In the genomic region with DNA sequence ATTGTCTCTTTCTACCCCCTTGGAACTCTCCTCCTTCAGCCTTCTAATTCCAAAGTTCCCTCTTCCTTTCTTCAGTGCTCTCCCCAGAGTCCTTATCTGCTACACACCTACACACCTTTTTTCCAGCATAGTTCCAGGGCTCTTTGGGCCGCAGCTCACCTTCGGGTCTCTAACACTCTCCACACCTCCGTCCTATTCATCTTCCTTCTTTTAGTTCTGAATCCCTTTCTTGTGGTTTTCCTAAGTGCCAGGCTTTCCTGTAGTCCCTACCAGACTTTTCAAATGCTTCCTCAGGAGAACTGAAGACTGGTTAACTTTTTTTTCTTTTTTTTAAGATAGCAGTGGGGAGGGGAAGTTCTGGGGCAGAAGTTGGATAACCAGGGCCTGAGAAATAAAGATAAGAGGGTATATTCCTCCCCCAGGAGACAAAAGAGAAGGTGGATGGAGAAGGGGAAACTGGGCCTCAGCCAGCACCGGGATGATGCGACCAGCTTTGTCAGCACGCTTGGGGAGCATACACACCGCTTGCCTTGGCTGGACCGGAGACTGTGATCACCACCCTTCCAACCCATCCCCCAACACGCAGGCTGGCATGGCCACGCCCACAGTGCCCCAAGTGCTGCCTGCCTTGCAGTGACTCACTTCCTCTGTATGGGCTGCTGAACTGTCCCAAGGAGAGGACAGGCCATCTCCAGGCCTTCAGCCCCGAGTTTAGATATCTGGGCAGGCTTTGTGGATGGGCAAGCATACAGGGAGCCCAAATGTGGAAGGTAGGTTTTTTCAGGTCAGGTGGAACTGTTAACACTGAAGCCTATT, we compare ENCODE assay signal across 1 cellular context.
TF ChIP-seq lines count a peak whose summit lies in the region.

No MANE protein-coding gene starts in this region.

TF ChIP-seq in H1, 55 proteins besides CTCF, POLR2A, EP300 and RAD21:
- TF ChIP-seq SP1 (IDR thresholded peaks at IDR 0.05; ENCODE audit: low read depth, low read length), result peak; percentile 62; the same call in 1 of the 2 replicates
- TF ChIP-seq HDAC2 (IDR thresholded peaks at IDR 0.05; ENCODE audit: borderline replicate concordance in 1 of 2, low read depth in 2 of 2, low read length in 2 of 2), result 0 out of 4 replicates have a peak, but pooled peaks of 1 of the 2 experiments have one; percentile 43
- TF ChIP-seq, protein P1, sequence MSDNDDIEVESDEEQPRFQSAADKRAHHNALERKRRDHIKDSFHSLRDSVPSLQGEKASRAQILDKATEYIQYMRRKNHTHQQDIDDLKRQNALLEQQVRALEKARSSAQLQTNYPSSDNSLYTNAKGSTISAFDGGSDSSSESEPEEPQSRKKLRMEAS (IDR thresholded peaks at IDR 0.05), result 0 out of 2 replicates have a peak, but pooled peaks have one; percentile 23
- 0 out of 2 replicates have a peak, but pooled peaks have one; percentile 16 for TF ChIP-seq TAF1 (IDR thresholded peaks at IDR 0.05; ENCODE audit: low read depth, low read length)
- peak; percentile 23; the same call in 1 of the 2 replicates for TF ChIP-seq CREB1 (IDR thresholded peaks at IDR 0.05)
- no peak for TF ChIP-seq BCL11A (IDR thresholded peaks at IDR 0.05; ENCODE audit: low read depth in 2 of 2, low read length in 2 of 2)
- TF ChIP-seq POLR2AphosphoS5 (IDR thresholded peaks at IDR 0.05; ENCODE audit: low read depth, low read length), result peak; percentile 77; the same call in 1 of the 2 replicates
- no peak for TF ChIP-seq RFX5 (IDR thresholded peaks at IDR 0.05; ENCODE audit: borderline replicate concordance, low read depth, low read length)
- 0 out of 2 replicates have a peak, but pooled peaks have one; percentile 5 for TF ChIP-seq TEAD4 (IDR thresholded peaks at IDR 0.05; ENCODE audit: low read depth, low read length)
- peak; percentile 58; the same call in 1 of the 2 replicates for TF ChIP-seq JUND (IDR thresholded peaks at IDR 0.05; ENCODE audit: low read length)
- 0 out of 2 replicates have a peak, but pooled peaks have one; percentile 18 for TF ChIP-seq YY1 (IDR thresholded peaks at IDR 0.05; ENCODE audit: low read depth, low read length)
TF ChIP-seq in H1: peak in this region for 9.
